32 cellular contexts compared by ENCODE assay signal in the genomic region with DNA sequence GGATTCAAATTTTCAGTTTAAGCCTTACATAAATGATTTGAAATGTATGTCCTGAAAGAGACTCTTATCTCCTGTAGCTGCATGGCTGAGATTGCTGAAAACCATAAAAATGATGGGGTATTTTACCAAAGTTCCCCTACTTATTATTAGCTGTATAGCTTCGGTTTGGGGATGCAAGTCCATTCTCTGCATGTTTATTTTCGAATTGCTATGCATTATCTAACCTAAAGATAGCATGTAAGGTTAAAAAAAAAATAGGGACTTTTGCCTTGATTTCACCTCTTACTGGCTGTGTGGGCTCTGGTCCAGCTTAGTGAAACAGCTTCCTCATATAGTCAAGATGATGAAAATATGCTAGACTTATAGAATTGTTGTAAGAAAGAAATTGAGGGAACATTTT.
"Had no signal": no experiment of that assay in that cellular context is flagged by ENCODE, and none has a peak within 500 bp of the region (broad histone marks: within the 10 kb centered on the region; RNA-seq: fewer than 3 reads in every experiment).

No MANE protein-coding gene starts in this region.

- H3K4me3 ChIP-seq: adrenal gland, body of pancreas, breast epithelium had no signal

- H3K27me3 ChIP-seq: adrenal gland, body of pancreas, breast epithelium had no signal

- FAIRE-seq: astrocyte, TTC549 had no signal

- DNase-seq: activated B cell treated with CpG ODN at 0.5 μM for 24 hours; activated CD4-positive, alpha-beta memory T cell treated with anti-CD3 and anti-CD28 coated beads for 36 hours; activated CD4-positive, alpha-beta T cell treated with anti-CD3 and anti-CD28 coated beads for 4 hours; activated CD4-positive, alpha-beta T cell treated with anti-CD3 and anti-CD28 coated beads, Interleukin-2, amount 10 ng/mL, durations not matched to agents 24 days and 14 days; activated CD4-positive, alpha-beta T cell treated with anti-CD3 and anti-CD28 coated beads, Interleukin-2, amount 50 U/mL, for 1 hour; activated CD4-positive, alpha-beta T cell treated with anti-CD3 and anti-CD28 coated beads, Interleukin-2, amount 50 U/mL, for 4 hours; activated CD4-positive, CD25-positive, alpha-beta regulatory T cell treated with anti-CD3 and anti-CD28 coated beads, Interleukin-2, amount 50 U/mL, for 72 hours; activated CD8-positive, alpha-beta memory T cell treated with anti-CD3 and anti-CD28 coated beads, Interleukin-2, amount 50 U/mL, for 4 hours; activated CD8-positive, alpha-beta T cell treated with anti-CD3 and anti-CD28 coated beads for 36 hours; activated effector memory CD4-positive, alpha-beta T cell treated with anti-CD3 and anti-CD28 coated beads, Interleukin-2, amount 50 U/mL, for 16 hours; activated gamma-delta T cell treated with Interleukin-2 at 50 U/mL for 16 hours; activated naive CD4-positive, alpha-beta T cell; activated naive CD4-positive, alpha-beta T cell treated with anti-CD3 and anti-CD28 coated beads for 36 hours; activated naive CD4-positive, alpha-beta T cell treated with anti-CD3 and anti-CD28 coated beads, Interleukin-2, amount 50 U/mL, for 16 hours; activated naive CD8-positive, alpha-beta T cell treated with anti-CD3 and anti-CD28 coated beads for 36 hours; activated T-cell treated with anti-CD3 and anti-CD28 coated beads for 4 hours; activated T-cell treated with anti-CD3 and anti-CD28 coated beads, Interleukin-2, amount 50 U/mL, for 1 hour; activated T-cell treated with anti-CD3 and anti-CD28 coated beads, Interleukin-2, amount 50 U/mL, for 4 hours; activated T-cell treated with anti-CD3 and anti-CD28 coated beads, Interleukin-2, amount 50 U/mL, for 72 hours; amniotic stem cell; body of pancreas; brain microvascular endothelial cell; central memory CD4-positive, alpha-beta T cell; T-helper 2 cell; T-helper 9 cell had no signal

- H3K36me3 ChIP-seq: adrenal gland, brain microvascular endothelial cell, breast epithelium had no signal

- ATAC-seq: activated CD8-positive, alpha-beta T cell treated with anti-CD3 and anti-CD28 coated beads for 36 hours; activated naive CD4-positive, alpha-beta T cell treated with anti-CD3 and anti-CD28 coated beads, Interleukin-2, amount 50 U/mL, for 72 hours; activated T-cell treated with anti-CD3 and anti-CD28 coated beads, Interleukin-2, amount 50 U/mL, for 4 hours; activated T-cell treated with anti-CD3 and anti-CD28 coated beads, Interleukin-2, amount 50 U/mL, for 72 hours; activated T-helper 17 cell treated with anti-CD3 and anti-CD28 coated beads, Interleukin-2, amount 50 U/mL, for 72 hours; body of pancreas had no signal

- H3K9me3 ChIP-seq: adrenal gland, body of pancreas, breast epithelium had no signal

- H3K4me1 ChIP-seq: body of pancreas, breast epithelium had no signal

- H3K27ac ChIP-seq: body of pancreas, brain microvascular endothelial cell, breast epithelium, VCaP had no signal
